Comparison of ENCODE assay signal across 6 cellular contexts in the genomic region with DNA sequence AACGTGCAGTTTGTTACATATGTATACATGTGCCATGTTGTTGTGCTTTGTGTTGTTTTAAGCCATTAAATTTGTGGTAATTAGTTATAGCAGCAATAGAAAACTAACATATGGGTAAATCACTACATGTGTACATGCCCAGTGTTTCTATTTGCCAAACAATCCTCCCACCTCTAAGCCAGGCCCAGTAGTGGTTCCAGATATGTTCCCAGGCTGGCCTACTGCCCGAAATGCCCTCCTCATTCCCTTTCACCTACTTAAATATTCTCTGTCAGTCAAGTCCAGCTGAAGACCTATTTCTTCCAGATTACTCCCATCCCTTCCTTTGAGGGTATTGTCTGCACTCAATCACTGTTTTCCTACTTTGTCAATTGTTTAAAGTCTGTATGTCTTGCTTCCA. TPM values are rescaled to one million over a fixed set of nuclear protein-coding genes. Genes with fewer than 3 reads are reported as not detected.
"Had no signal": no experiment of that assay in that cellular context is flagged by ENCODE, and none has a peak within 500 bp of the region (broad histone marks: within the 10 kb centered on the region; RNA-seq: fewer than 3 reads in every experiment).

No MANE protein-coding gene starts in this region.

- H3K4me2 ChIP-seq: GM23338 had no signal

- DNase-seq: H9, HCEC 1CT, IMR-90 had no signal

- H3K4me3 ChIP-seq: GM23338 had no signal

- ATAC-seq: GM23338 had no signal

RNA-seq across cellular contexts. Expression of a gene that starts 53.3 kb away (rescaled TPM):
- total RNA-seq: GM23338, H1, H9, HT-29, IMR-90 had no signal
- polyA plus RNA-seq: GM23338 had no signal
